In the genomic region with DNA sequence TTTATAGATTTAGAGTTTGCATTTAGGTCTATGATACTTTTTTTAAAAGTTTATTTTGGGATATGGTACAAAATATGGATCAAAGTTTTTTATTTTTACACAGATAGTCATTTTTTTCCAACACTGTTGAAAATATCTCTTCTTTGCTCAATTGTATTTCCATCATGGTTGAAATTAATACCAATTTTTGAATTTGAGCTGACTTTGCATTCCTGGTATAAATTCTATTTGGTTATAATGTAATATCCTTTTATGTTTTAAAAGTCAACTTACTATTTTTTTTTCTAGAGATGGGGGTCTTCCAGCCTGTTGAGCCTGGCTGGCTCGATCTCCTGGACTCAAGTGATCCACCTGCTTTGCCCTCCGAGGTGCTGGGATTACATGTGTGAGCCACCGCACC, we compare ENCODE assay signal across 27 cellular contexts.
"Had no signal": no experiment of that assay in that cellular context is flagged by ENCODE, and none has a peak within 500 bp of the region (broad histone marks: within the 10 kb centered on the region; RNA-seq: fewer than 3 reads in every experiment).

No MANE protein-coding gene starts in this region.

- FAIRE-seq: urothelium cell line had no signal

- H3K4me3 ChIP-seq: stomach, suprapubic skin, testis, thoracic aorta, thyroid gland, tibial artery, tibial nerve, transverse colon, upper lobe of left lung, upper lobe of right lung, uterus, vagina had no signal

- DNase-seq: stimulated activated CD4-positive, alpha-beta T cell treated with anti-CD3 and anti-CD28 coated beads, Interleukin-2, amount 100 ng/mL, for 48 hours; stimulated activated CD4-positive, alpha-beta T cell treated with anti-CD3 and anti-CD28 coated beads, Interleukin-4, amount 100 ng/mL, for 1 hour; stimulated activated CD4-positive, alpha-beta T cell treated with anti-CD3 and anti-CD28 coated beads, Interleukin-4, amount 100 ng/mL, for 24 hours; stimulated activated CD4-positive, alpha-beta T cell treated with anti-CD3 and anti-CD28 coated beads, Interleukin-4, amount 100 ng/mL, for 4 hours; stimulated activated CD8-positive, alpha-beta memory T cell treated with anti-CD3 and anti-CD28 coated beads, Interleukin-4, amount 100 ng/mL, for 48 hours; stimulated activated naive B cell treated with anti-CD40 and anti-IgM and Interleukin-4, amounts not matched to agents 10 μg/mL and 1 μg/mL and 100 μg/mL, for 72 hours; stimulated activated naive CD4-positive, alpha-beta T cell; stimulated activated naive CD4-positive, alpha-beta T cell treated with Interleukin-2 at 50 U/mL for 16 hours; stimulated activated naive CD8-positive, alpha-beta T cell treated with anti-CD3 and anti-CD28 coated beads, Interleukin-15, amount 100 ng/mL, for 72 hours; stimulated activated naive CD8-positive, alpha-beta T cell treated with anti-CD3 and anti-CD28 coated beads, Interleukin-15, Interleukin-2, amounts not matched to agents 100 U/mL and 50 U/mL, for 24 hours; stomach; substantia nigra; testis; thyroid gland; tibial artery; transverse colon; trophoblast cell; upper lobe of left lung; upper lobe of right lung; uterus had no signal

- H3K9me3 ChIP-seq: stomach, suprapubic skin, testis, thoracic aorta, thyroid gland, tibial artery, tibial nerve, transverse colon, upper lobe of left lung, upper lobe of right lung, uterus, vagina had no signal

- H3K4me1 ChIP-seq: stomach, suprapubic skin, testis, thyroid gland, tibial artery, tibial nerve, transverse colon, upper lobe of left lung, upper lobe of right lung, uterus, vagina had no signal

- H3K27me3 ChIP-seq: stomach, suprapubic skin, testis, thyroid gland, tibial artery, tibial nerve, transverse colon, upper lobe of left lung, upper lobe of right lung, uterus, vagina had no signal

- H3K27ac ChIP-seq: stomach, suprapubic skin, testis, thoracic aorta, thyroid gland, tibial artery, tibial nerve, transverse colon, upper lobe of left lung, upper lobe of right lung, uterus, vagina had no signal

- ATAC-seq: stimulated activated effector memory CD8-positive, alpha-beta T cell treated with anti-CD3 and anti-CD28 coated beads, Interleukin-12 subunit alpha, Interleukin-12 subunit beta, amount 100 ng/mL, for 72 hours; stimulated activated memory B cell treated with anti-CD40 and anti-IgM and Interleukin-4, amounts not matched to agents 10 μg/mL and 1 μg/mL and 100 μg/mL, for 72 hours; stimulated activated naive B cell treated with anti-CD40 and anti-IgM and Interleukin-4, amounts not matched to agents 10 μg/mL and 1 μg/mL and 100 μg/mL, for 72 hours; stimulated activated naive CD8-positive, alpha-beta T cell treated with anti-CD3 and anti-CD28 coated beads, Interleukin-15, amount 100 ng/mL, for 72 hours; stimulated activated naive CD8-positive, alpha-beta T cell treated with anti-CD3 and anti-CD28 coated beads, Interleukin-15, Interleukin-2, amounts not matched to agents 100 U/mL and 50 U/mL, for 24 hours; upper lobe of right lung had no signal

- H3K36me3 ChIP-seq: stomach, suprapubic skin, thoracic aorta, thyroid gland, tibial artery, tibial nerve, transverse colon, upper lobe of left lung, upper lobe of right lung, uterus, vagina had no signal
